ENCODE assay signal across 8 cellular contexts in genomic region chr20:25247666-25248500, GRCh38. TPM values are rescaled to one million over a fixed set of nuclear protein-coding genes. Genes with fewer than 3 reads are reported as not detected.
DNase-seq lines count a peak whose midpoint lies in the region; ATAC-seq and TF ChIP-seq lines count a peak whose summit lies in the region.

Gene PYGB (plus strand): TSS chr20:25248085. CDS start chr20:25248179, 94 bp downstream.

- no peaks in the 10 kb centered on the region; the same call in 1 of the 2 replicates for H3K9me3 ChIP-seq in Panc1 (ENCODE audit: control insufficient read depth, insufficient read depth, low read depth, low read length)
- H3K9me3 ChIP-seq in esophagus (ENCODE audit: control insufficient read depth in 2 of 2, insufficient read depth in 1 of 2, low read depth in 1 of 2, low read length in 1 of 2) = no peaks in the 10 kb centered on the region
- H3K9me3 ChIP-seq in mucosa of stomach (ENCODE audit: control insufficient read depth, low read length) = no peaks in the 10 kb centered on the region

- H3K36me3 ChIP-seq in Panc1 (ENCODE audit: control insufficient read depth, insufficient read depth, low read length) (peaks cover 2% of the 10 kb centered on the region; the same call in 1 of the 2 replicates), esophagus (ENCODE audit: control insufficient read depth in 2 of 2, insufficient read depth in 2 of 2, low read length in 1 of 2) (no peaks in the 10 kb centered on the region), mucosa of stomach (ENCODE audit: control insufficient read depth, insufficient read depth, low read length) (no peaks in the 10 kb centered on the region)

- peaks cover 62% of the 10 kb centered on the region for H3K4me1 Mint-ChIP-seq in activated T-cell treated with anti-CD3 and anti-CD28 coated beads, Interleukin-2, amount 50 U/mL, for 24 hours (ENCODE audit: low read depth)

- ATAC-seq in GM21528 (IDR thresholded peaks at IDR 0.05; ENCODE audit: low FRiP score, unreplicated experiment) = peak; percentile 72
- ATAC-seq in Panc1 = peak; percentile 81

- peaks cover 21% of the 10 kb centered on the region for H3K36me3 Mint-ChIP-seq in activated T-cell treated with anti-CD3 and anti-CD28 coated beads, Interleukin-2, amount 50 U/mL, for 24 hours (ENCODE audit: low read depth)

- peak within 1 kb of the TSS; percentile 93 for H3K4me3 Mint-ChIP-seq in activated T-cell treated with anti-CD3 and anti-CD28 coated beads, Interleukin-2, amount 50 U/mL, for 24 hours

- WGBS in esophagus, 2 donors = 0 to 1% methylated on average over 75 to 105 of the region's 105 CpGs

- intact Hi-C loops in Panc1 (cut with micrococcal nuclease; ENCODE audit: unreplicated experiment) = no loop called here

- CTCF ChIA-PET in Panc1 (lab: Charles Lee) = interaction anchor here (1.5 kb wide), 1 partner anchor 25 kb away, joined by 7 read pairs; no protein-coding TSS in a partner anchor

- peak; percentile 48 for DNase-seq in DMS153 treated with DMSO at 0.1 percent for 48 hours (lab: John Stamatoyannopoulos, UW; ENCODE audit: unreplicated experiment)
- peak; percentile 95 for DNase-seq in HuH-7.5 (ENCODE audit: low spot score)
- no peak for DNase-seq in Panc1 (ENCODE audit: low read depth, low spot score)
- DNase-seq in activated T-cell treated with anti-CD3 and anti-CD28 coated beads, Interleukin-2, amount 50 U/mL, for 24 hours = peak; percentile 90
- peak; percentile 44 to 61 for DNase-seq in stimulated activated CD8-positive, alpha-beta memory T cell treated with anti-CD3 and anti-CD28 coated beads, Interleukin-7, amount 100 ng/mL, for 1 hour (ENCODE audit: low read depth in 2 of 2)

- peak within 1 kb of the TSS; percentile 79 for H3K9ac ChIP-seq in mucosa of stomach (ENCODE audit: low read length)

- H3K9me3 Mint-ChIP-seq in activated T-cell treated with anti-CD3 and anti-CD28 coated beads, Interleukin-2, amount 50 U/mL, for 24 hours = no peaks in the 10 kb centered on the region

- TF ChIP-seq CTCF in Panc1 (IDR thresholded peaks at IDR 0.05) = no peak

- H3K27me3 ChIP-seq in Panc1 (ENCODE audit: control insufficient read depth, insufficient read depth, low read length) (no peaks in the 10 kb centered on the region), esophagus (ENCODE audit: control insufficient read depth in 1 of 2, insufficient read depth in 2 of 2, low read length in 2 of 2) (no peaks in the 10 kb centered on the region), mucosa of stomach (ENCODE audit: control insufficient read depth, insufficient read depth, low read length) (no peaks in the 10 kb centered on the region)

- H3K4me3 ChIP-seq in Panc1 (ENCODE audit: low read depth in 2 of 2, low read length in 2 of 2) (peak within 1 kb of the TSS; percentile 91 to 92), esophagus (ENCODE audit: low read depth in 1 of 2, low read length in 2 of 2) (peak within 1 kb of the TSS; percentile 85 to 88), mucosa of stomach (ENCODE audit: low read length) (peak within 1 kb of the TSS; percentile 76)

- H3K4me1 ChIP-seq in Panc1 (ENCODE audit: control insufficient read depth, insufficient read depth, low read length) (peaks cover 42% of the 10 kb centered on the region), esophagus (ENCODE audit: control insufficient read depth in 2 of 2, insufficient read depth in 2 of 2, low read length in 1 of 2) (peaks cover 4 to 12% of the 10 kb centered on the region in 2 donors), mucosa of stomach (ENCODE audit: control insufficient read depth, insufficient read depth, low read length) (peaks cover 37% of the 10 kb centered on the region)

- in situ Hi-C loops in Panc1 (cut with HindIII; ENCODE audit: low pct_unique_long_range_greater_than_20kb, low sequenced_read_pairs) = no loop called here

- peaks cover 5% of the 10 kb centered on the region for H3K27me3 Mint-ChIP-seq in activated T-cell treated with anti-CD3 and anti-CD28 coated beads, Interleukin-2, amount 50 U/mL, for 24 hours

- BruUV-seq in Panc1 (replicated peaks; lab: Mats Ljungman, UMichigan) = no TSS peak

- peak within 1 kb of the TSS; percentile 95 for H3K27ac Mint-ChIP-seq in activated T-cell treated with anti-CD3 and anti-CD28 coated beads, Interleukin-2, amount 50 U/mL, for 24 hours

- POLR2A ChIA-PET in Panc1 (lab: Charles Lee) = interaction anchor here (0.6 to 1.8 kb wide), 5 partner anchors 12 to 25 kb away, joined by 3 to 7 read pairs (median 4); no protein-coding TSS in a partner anchor

- H3K27ac ChIP-seq in Panc1 (ENCODE audit: low read length) (peak within 1 kb of the TSS; percentile 95), esophagus (ENCODE audit: low read depth in 2 of 2, low read length in 1 of 2) (peak within 1 kb of the TSS; percentile 91 to 94)

RNA-seq across cellular contexts. Expression of gene PYGB, which starts in this region (rescaled TPM):
- total RNA-seq in Panc1 (2021; ENCODE audit: unreplicated experiment) = 220 TPM
- 308 TPM for polyA plus RNA-seq in Panc1 (2012; ENCODE audit: insufficient read length)
- 10 to 100 TPM; 38.0 to 59.7 TPM for polyA plus RNA-seq in esophagus
